ENCODE assay signal across 14 cellular contexts in genomic region chr13:21016487-21016886, GRCh38. TPM values are rescaled to one million over a fixed set of nuclear protein-coding genes. Genes with fewer than 3 reads are reported as not detected.
A peak's percentile ranks its signal among the peaks of the same experiment; 100 is the strongest.
DNase-seq lines count a peak whose midpoint lies in the region; ATAC-seq and TF ChIP-seq lines count a peak whose summit lies in the region.
"Had no signal": no experiment of that assay in that cellular context is flagged by ENCODE, and none has a peak within 500 bp of the region (broad histone marks: within the 10 kb centered on the region; RNA-seq: fewer than 3 reads in every experiment).

No MANE protein-coding gene starts in this region.

- peak overlapping the region; percentile 5 for H3K4me2 ChIP-seq in hepatocyte
- H3K4me2 ChIP-seq: KMS-11 had no signal

- DNase-seq in T-helper 2 cell treated with Interferon-gamma antibody and Interleukin-4, amounts not matched to agents 5 μg/mL and 100 μg/mL, for 36 hours (ENCODE audit: low spot score) = no peak
- DNase-seq in T-helper 2 cell (no peak), hepatocyte (ENCODE audit: low spot score) (no peak), spleen (no peak), LoVo (ENCODE audit: low spot score) (no peak), NCI-H1694 (lab: John Stamatoyannopoulos, UW) (no peak)
- DNase-seq: ACHN, SHP77 had no signal

- peaks cover 18% of the 10 kb centered on the region for H3K4me1 Mint-ChIP-seq in T-helper 2 cell treated with Interferon-gamma antibody and Interleukin-4, amounts not matched to agents 5 μg/mL and 100 μg/mL, for 36 hours (ENCODE audit: low read depth)
- H3K4me1 Mint-ChIP-seq: memory B cell had no signal

- no peaks in the 10 kb centered on the region for H3K27me3 Mint-ChIP-seq in T-helper 2 cell treated with Interferon-gamma antibody and Interleukin-4, amounts not matched to agents 5 μg/mL and 100 μg/mL, for 36 hours (ENCODE audit: low read depth)

- peak overlapping the region; percentile 99 for H3K27ac ChIP-seq in VCaP
- peak overlapping the region; percentile 58 for H3K27ac ChIP-seq in hepatocyte
- H3K27ac ChIP-seq in spleen = peak overlapping the region; percentile 4 to 80 (median 66)
- H3K27ac ChIP-seq: cardiac muscle cell, KMS-11 had no signal

- no peaks in the 10 kb centered on the region for H3K9me3 ChIP-seq in hepatocyte (ENCODE audit: low read depth)
- no peaks in the 10 kb centered on the region for H3K9me3 ChIP-seq in spleen

- H3K27ac Mint-ChIP-seq in T-helper 2 cell treated with Interferon-gamma antibody and Interleukin-4, amounts not matched to agents 5 μg/mL and 100 μg/mL, for 36 hours = peak overlapping the region; percentile 92
- H3K27ac Mint-ChIP-seq: memory B cell had no signal

- no peak overlapping the region for H3K4me3 ChIP-seq in hepatocyte
- H3K4me3 ChIP-seq in spleen = no peak overlapping the region
- H3K4me3 ChIP-seq: cardiac muscle cell, skin epidermis had no signal

- H3K9me2 ChIP-seq in hepatocyte (replicated peaks; ENCODE audit: insufficient read depth) = no peaks in the 10 kb centered on the region

- 88% methylated on average over 4 of the region's 4 CpGs for WGBS in hepatocyte (ENCODE audit: low lambda C conversion rate, missing lambda C conversion rate)
- 70 to 84% (median 74%) methylated on average over 4 of the region's 4 CpGs for WGBS in spleen, 5 donors

- H3K36me3 Mint-ChIP-seq in T-helper 2 cell treated with Interferon-gamma antibody and Interleukin-4, amounts not matched to agents 5 μg/mL and 100 μg/mL, for 36 hours (ENCODE audit: low read depth) = no peaks in the 10 kb centered on the region
- H3K36me3 Mint-ChIP-seq: memory B cell had no signal

- H4K20me1 ChIP-seq in hepatocyte (ENCODE audit: insufficient read depth, poor library complexity, severe bottlenecking) = peaks cover 18% of the 10 kb centered on the region

- no peak for TF ChIP-seq POLR2A in spleen (IDR thresholded peaks at IDR 0.05)

- no peak overlapping the region for H3K4me3 Mint-ChIP-seq in T-helper 2 cell treated with Interferon-gamma antibody and Interleukin-4, amounts not matched to agents 5 μg/mL and 100 μg/mL, for 36 hours
- H3K4me3 Mint-ChIP-seq: memory B cell had no signal

- TF ChIP-seq CTCF in VCaP (conservative IDR thresholded peaks at IDR 0.05) (no peak), hepatocyte (IDR thresholded peaks at IDR 0.05; ENCODE audit: poor library complexity) (no peak), spleen (IDR thresholded peaks at IDR 0.05 in 8 of 11, conservative IDR thresholded peaks at IDR 0.05 in 3 of 11) (no peak)

- intact Hi-C loops in spleen (cut with DNase I; ENCODE audit: low total_unique reads) = no loop called here

- H3K4me1 ChIP-seq in hepatocyte (ENCODE audit: insufficient read depth) (peaks cover 39% of the 10 kb centered on the region), spleen (peaks cover 7 to 88% (median 33%) of the 10 kb centered on the region in 6 donors)

- no peaks in the 10 kb centered on the region for H3K27me3 ChIP-seq in hepatocyte
- no peaks in the 10 kb centered on the region for H3K27me3 ChIP-seq in spleen (replicated peaks in 1 of 7)
- H3K27me3 ChIP-seq: cardiac muscle cell had no signal

- no peak overlapping the region for H2AFZ ChIP-seq in hepatocyte

- H3K9me3 Mint-ChIP-seq in T-helper 2 cell treated with Interferon-gamma antibody and Interleukin-4, amounts not matched to agents 5 μg/mL and 100 μg/mL, for 36 hours = peaks cover 4% of the 10 kb centered on the region
- H3K9me3 Mint-ChIP-seq: memory B cell had no signal

- H3K36me3 ChIP-seq in hepatocyte (replicated peaks; ENCODE audit: insufficient read depth, low read depth) (no peaks in the 10 kb centered on the region), spleen (no peaks in the 10 kb centered on the region)
- H3K36me3 ChIP-seq: cardiac muscle cell had no signal

- H3K79me2 ChIP-seq in hepatocyte = peaks cover 86% of the 10 kb centered on the region

- ATAC-seq in GM21447 (IDR thresholded peaks at IDR 0.05; ENCODE audit: unreplicated experiment) = no peak

RNA-seq across cellular contexts. Expression of gene LATS2, which starts 44.9 kb away (rescaled TPM):
- total RNA-seq in hepatocyte (15.5 and 17.1 TPM in 2 replicates), spleen (10 to 100 TPM; 20.9 to 34.6 (median 29.3) TPM)
- polyA plus RNA-seq in hepatocyte (5.6 and 6.2 TPM in 2 replicates), spleen (1 to 10 TPM; 2.5 to 5.8 (median 2.7) TPM)
